ENCODE assay signal across 8 cellular contexts in the genomic region with DNA sequence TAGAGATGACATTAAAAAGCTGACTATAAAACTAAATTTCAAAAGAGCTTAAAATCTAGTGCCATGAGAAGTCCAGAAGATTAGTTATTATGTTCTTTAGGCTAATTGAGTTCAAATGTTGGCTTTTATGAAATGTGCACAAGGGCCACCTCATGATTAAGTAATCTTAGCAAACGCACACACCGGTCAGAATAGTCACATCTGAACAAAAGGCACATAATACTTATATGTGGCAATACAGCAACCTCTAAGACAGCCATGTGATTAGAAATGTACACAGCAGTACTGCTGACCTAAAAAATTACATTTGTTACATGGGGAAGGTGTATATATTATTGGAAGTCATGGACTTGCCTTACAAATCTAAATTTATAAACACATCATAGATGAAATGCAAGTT.
"Had no signal": no experiment of that assay in that cellular context is flagged by ENCODE, and none has a peak within 500 bp of the region (broad histone marks: within the 10 kb centered on the region; RNA-seq: fewer than 3 reads in every experiment).

No MANE protein-coding gene starts in this region.

- DNase-seq: GM23248, GOT3, H7, HFFc6 had no signal

- FAIRE-seq: HepG2 had no signal

- H3K4me3 ChIP-seq: GM23248, HAP-1 had no signal

- H3K36me3 ChIP-seq: HAP-1 had no signal

- ATAC-seq: HCT116, HepG2 had no signal

- H3K4me1 ChIP-seq: HAP-1 had no signal

- H3K9me3 ChIP-seq: HAP-1 had no signal

- H3K27ac ChIP-seq: GM23248, HL-60 had no signal
